2 cellular contexts compared by ENCODE assay signal in the genomic region with DNA sequence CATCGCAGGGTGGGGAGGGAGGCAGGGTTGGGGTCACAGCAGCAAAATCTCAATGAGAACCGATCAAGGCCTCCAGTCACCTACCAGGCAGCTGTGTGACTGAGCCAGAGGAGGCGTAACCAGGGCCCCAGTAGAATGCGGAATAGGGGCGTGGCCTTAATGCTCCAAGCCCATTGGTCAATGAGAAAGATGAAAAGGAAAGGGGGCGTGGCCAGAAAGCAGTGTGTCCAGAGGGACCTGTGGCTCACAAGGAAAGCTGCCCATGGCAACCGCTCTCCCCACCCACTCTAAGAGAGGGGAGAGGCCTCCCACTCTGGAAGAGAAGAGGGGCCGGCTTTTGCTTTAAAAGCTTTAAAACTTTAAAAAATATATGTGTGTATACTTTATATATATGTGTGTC. TPM values are rescaled to one million over a fixed set of nuclear protein-coding genes. Genes with fewer than 3 reads are reported as not detected.
"Had no signal": no experiment of that assay in that cellular context is flagged by ENCODE, and none has a peak within 500 bp of the region (broad histone marks: within the 10 kb centered on the region; RNA-seq: fewer than 3 reads in every experiment).

A gene with protein sequence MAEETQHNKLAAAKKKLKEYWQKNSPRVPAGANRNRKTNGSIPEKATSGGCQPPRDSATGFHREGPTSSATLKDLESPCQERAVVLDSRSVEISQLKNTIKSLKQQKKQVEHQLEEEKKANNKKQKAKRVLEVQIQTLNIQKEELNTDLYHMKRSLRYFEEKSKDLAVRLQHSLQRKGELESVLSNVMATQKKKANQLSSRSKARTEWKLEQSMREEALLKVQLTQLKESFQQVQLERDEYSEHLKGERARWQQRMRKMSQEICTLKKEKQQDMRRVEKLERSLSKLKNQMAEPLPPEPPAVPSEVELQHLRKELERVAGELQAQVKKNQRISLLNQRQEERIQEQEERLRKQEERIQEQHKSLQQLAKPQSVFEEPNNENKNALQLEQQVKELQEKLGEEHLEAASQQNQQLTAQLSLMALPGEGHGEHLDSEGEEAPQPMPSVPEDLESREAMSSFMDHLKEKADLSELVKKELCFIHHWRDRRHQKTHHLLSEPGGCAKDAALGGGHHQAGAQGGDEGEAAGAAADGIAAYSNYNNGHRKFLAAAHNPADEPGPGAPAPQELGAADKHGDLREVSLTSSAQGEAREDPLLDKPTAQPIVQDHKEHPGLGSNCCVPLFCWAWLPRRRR (minus strand): TSS at position 101 of the 400 bp plus-strand sequence. CDS start 98 bp downstream, at position 3.

RNA-seq across cellular contexts. Expression of the gene that starts here (rescaled TPM):
- total RNA-seq: G401, GM12878 had no signal
